Comparison of ENCODE assay signal across 1 cellular context in the genomic region with DNA sequence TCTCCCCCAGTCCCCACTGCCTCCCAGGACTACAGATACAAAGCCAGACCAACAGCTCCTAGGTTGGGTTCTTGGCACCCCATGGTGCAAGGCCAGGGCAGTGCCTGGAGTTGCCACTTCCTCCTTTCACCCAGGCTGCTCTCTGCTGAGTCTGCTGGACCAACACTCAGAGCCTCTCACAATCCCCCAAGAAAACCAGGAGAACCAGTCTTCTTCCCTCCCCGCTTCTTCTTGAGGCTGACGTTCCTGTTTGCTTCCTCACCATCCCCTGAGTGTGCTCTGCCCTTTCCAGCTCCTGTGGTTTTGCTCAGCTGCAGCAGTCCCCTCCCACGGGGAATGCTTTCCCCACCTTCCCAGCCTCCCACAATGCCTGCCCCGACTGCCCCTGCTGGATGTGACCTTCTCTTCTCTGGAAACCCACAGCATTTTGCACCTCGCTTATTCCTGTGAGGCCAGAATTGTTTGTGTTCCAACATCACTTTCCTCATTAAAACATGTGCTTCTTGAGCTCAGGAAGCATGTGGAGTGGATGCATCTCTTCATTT.
TF ChIP-seq lines count a peak whose summit lies in the region.

No MANE protein-coding gene starts in this region.

TF ChIP-seq in HEK293, 187 proteins besides CTCF, POLR2A, EP300 and RAD21 (continued from another document):
- TF ChIP-seq ELK4 (IDR thresholded peaks at IDR 0.05; ENCODE audit: borderline replicate concordance, low read depth, low read length) = no peak
- TF ChIP-seq ZNF549 (tag by site-specific recombination; IDR thresholded peaks at IDR 0.05) = no peak
- TF ChIP-seq ZNF404 (tag by site-specific recombination; IDR thresholded peaks at IDR 0.05) = no peak
- no peak for TF ChIP-seq ZNF394 (tag by site-specific recombination; IDR thresholded peaks at IDR 0.05; ENCODE audit: borderline replicate concordance)
- TF ChIP-seq ZNF830 (tag by site-specific recombination; IDR thresholded peaks at IDR 0.05; ENCODE audit: low read depth) = no peak
- no peak for TF ChIP-seq ZNF626 (tag by site-specific recombination; IDR thresholded peaks at IDR 0.05)
- no peak for TF ChIP-seq PRDM1 (tag by site-specific recombination; IDR thresholded peaks at IDR 0.05)
